Comparison of ENCODE assay signal across 1 cellular context in genomic region chr5:41708604-41708940, GRCh38.
TF ChIP-seq lines count a peak whose summit lies in the region.

No MANE protein-coding gene starts in this region.

TF ChIP-seq in GM12878, 131 proteins besides CTCF, POLR2A, EP300 and RAD21 (continued from another document):
- TF ChIP-seq, protein P1, sequence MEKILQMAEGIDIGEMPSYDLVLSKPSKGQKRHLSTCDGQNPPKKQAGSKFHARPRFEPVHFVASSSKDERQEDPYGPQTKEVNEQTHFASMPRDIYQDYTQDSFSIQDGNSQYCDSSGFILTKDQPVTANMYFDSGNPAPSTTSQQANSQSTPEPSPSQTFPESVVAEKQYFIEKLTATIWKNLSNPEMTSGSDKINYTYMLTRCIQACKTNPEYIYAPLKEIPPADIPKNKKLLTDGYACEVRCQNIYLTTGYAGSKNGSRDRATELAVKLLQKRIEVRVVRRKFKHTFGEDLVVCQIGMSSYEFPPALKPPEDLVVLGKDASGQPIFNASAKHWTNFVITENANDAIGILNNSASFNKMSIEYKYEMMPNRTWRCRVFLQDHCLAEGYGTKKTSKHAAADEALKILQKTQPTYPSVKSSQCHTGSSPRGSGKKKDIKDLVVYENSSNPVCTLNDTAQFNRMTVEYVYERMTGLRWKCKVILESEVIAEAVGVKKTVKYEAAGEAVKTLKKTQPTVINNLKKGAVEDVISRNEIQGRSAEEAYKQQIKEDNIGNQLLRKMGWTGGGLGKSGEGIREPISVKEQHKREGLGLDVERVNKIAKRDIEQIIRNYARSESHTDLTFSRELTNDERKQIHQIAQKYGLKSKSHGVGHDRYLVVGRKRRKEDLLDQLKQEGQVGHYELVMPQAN (conservative IDR thresholded peaks at IDR 0.05), result no peak
